Comparison of ENCODE assay signal across 19 cellular contexts in genomic region chr1:90502696-90503095, GRCh38.
A peak's percentile ranks its signal among the peaks of the same experiment; 100 is the strongest.
DNase-seq lines count a peak whose midpoint lies in the region; ATAC-seq, FAIRE-seq and TF ChIP-seq lines count a peak whose summit lies in the region.
"Had no signal": no experiment of that assay in that cellular context is flagged by ENCODE, and none has a peak within 500 bp of the region (broad histone marks: within the 10 kb centered on the region; RNA-seq: fewer than 3 reads in every experiment).

No MANE protein-coding gene starts in this region.

- no peak overlapping the region for H2BK5ac ChIP-seq in H1 (ENCODE audit: low read depth, low read length)

- CTCF ChIA-PET in H1 (lab: Charles Lee; ENCODE audit: partially characterized antibody): interaction anchor here (0.7 to 2.6 kb wide), 5 partner anchors 11 to 457 kb away, joined by 3 to 6 read pairs (median 3); no protein-coding TSS in a partner anchor

- H4K91ac ChIP-seq in H1 (replicated peaks; ENCODE audit: insufficient read length, low read length): no peak overlapping the region

- no peak for TF ChIP-seq EP300 in H1 (IDR thresholded peaks at IDR 0.05; ENCODE audit: borderline replicate concordance in 1 of 2, low read depth in 2 of 2, low read length in 2 of 2)

- no peak overlapping the region for H2AK5ac ChIP-seq in H1 (ENCODE audit: low read depth, low read length)

- no peak overlapping the region for H3K4me2 ChIP-seq in H1 (ENCODE audit: insufficient read depth in 1 of 2, low read depth in 2 of 2, low read length in 2 of 2)

- H3K9me3 ChIP-seq in H1 (ENCODE audit: insufficient read depth in 2 of 2, low read depth in 1 of 2, low read length in 1 of 2): no peaks in the 10 kb centered on the region
- H3K9me3 ChIP-seq in tibial artery: no peaks in the 10 kb centered on the region

- TF ChIP-seq CTCF in H1 (IDR thresholded peaks at IDR 0.05; ENCODE audit: control extremely low read depth in 1 of 3, insufficient read depth in 1 of 3, low read depth in 1 of 3, low read length in 3 of 3) (no peak), tibial artery (IDR thresholded peaks at IDR 0.05) (no peak)

- no peak for TF ChIP-seq POLR2A in H1 (IDR thresholded peaks at IDR 0.05; ENCODE audit: control extremely low read depth in 1 of 2, low read depth in 2 of 2, low read length in 2 of 2)

- H3K27ac ChIP-seq in H1 (ENCODE audit: low read depth, low read length) (no peak overlapping the region), tibial artery (no peak overlapping the region)
- H3K27ac ChIP-seq: 22Rv1, SK-N-MC had no signal

- H3K23ac ChIP-seq in H1 (ENCODE audit: insufficient read length): no peak overlapping the region

- H3K56ac ChIP-seq in H1 (replicated peaks; ENCODE audit: insufficient read length, low read depth, low read length): no peak overlapping the region

- no peak overlapping the region for H2BK20ac ChIP-seq in H1 (ENCODE audit: low read length)

- H3K27me3 ChIP-seq in H1 (replicated peaks in 1 of 4; ENCODE audit: control insufficient read depth in 3 of 4, extremely low read depth in 1 of 4, insufficient read depth in 3 of 4, low read length in 3 of 4) (no peaks in the 10 kb centered on the region), tibial artery (no peaks in the 10 kb centered on the region)

- H3K79me2 ChIP-seq in H1 (ENCODE audit: control insufficient read depth in 1 of 2, insufficient read depth in 2 of 2, low read length in 2 of 2): no peaks in the 10 kb centered on the region

- no peak overlapping the region for H4K5ac ChIP-seq in H1 (ENCODE audit: insufficient read length, low read depth, low read length)

- DNase-seq in DMS53 (lab: John Stamatoyannopoulos, UW) (peak; percentile 15), DMS53 treated with DMSO at 0.1 percent for 48 hours (lab: John Stamatoyannopoulos, UW; ENCODE audit: unreplicated experiment) (no peak), H1 (ENCODE audit: low read depth in 1 of 2, low spot score in 2 of 2) (no peak), kidney tubule cell (ENCODE audit: low spot score) (peak; percentile 9), renal cortical epithelial cell (ENCODE audit: low read depth) (peak; percentile 33), tibial artery (no peak), NCI-H2107 treated with DMSO at 0.1 percent for 48 hours (lab: John Stamatoyannopoulos, UW; ENCODE audit: unreplicated experiment) (no peak)
- DNase-seq: GDM1; KG1; MV-4-11; NCI-H187 treated with DMSO at 0.1 percent for 48 hours; NCI-H2171; NCI-H526 treated with DMSO at 0.1 percent for 48 hours; NK-92 treated with Interleukin-12 subunit alpha and Interleukin-12 subunit beta, amount 100 ng/mL, for 24 hours; SHP77 had no signal

- peak overlapping the region; percentile 6; the same call in 1 of the 2 replicates for H2BK12ac ChIP-seq in H1 (ENCODE audit: low read depth, low read length)

- intact Hi-C loops in tibial artery (cut with DNase I; ENCODE audit: low total_unique reads): no loop called here

- POLR2A ChIA-PET in H1 (lab: Charles Lee; ENCODE audit: partially characterized antibody): interaction anchor here (0.6 kb wide), 1 partner anchor 1866 kb away, joined by 3 read pairs; no protein-coding TSS in a partner anchor

- H3K4me1 ChIP-seq in H1 (replicated peaks in 1 of 4; ENCODE audit: control insufficient read depth in 3 of 4, insufficient read depth in 4 of 4, low read length in 3 of 4) (peaks cover 0 to 6% (median 3%) of the 10 kb centered on the region in 4 experiments; a peak in 3 of 7 replicates), tibial artery (no peaks in the 10 kb centered on the region)

- no peak overlapping the region for H3K14ac ChIP-seq in H1 (ENCODE audit: insufficient read length)

- TF ChIP-seq RAD21 in H1 (IDR thresholded peaks at IDR 0.05 in 1 of 2, conservative IDR thresholded peaks at IDR 0.05 in 1 of 2; ENCODE audit: low read depth in 2 of 2, low read length in 2 of 2): no peak

- H3K4me3 ChIP-seq in H1 (ENCODE audit: extremely low read depth in 1 of 4, insufficient read depth in 2 of 4, low read depth in 3 of 4, low read length in 4 of 4) (no peak overlapping the region), tibial artery (no peak overlapping the region)
- H3K4me3 ChIP-seq: SK-N-MC had no signal

- H3K23me2 ChIP-seq in H1 (ENCODE audit: low read depth, low read length): peaks cover 4% of the 10 kb centered on the region; the same call in 1 of the 2 replicates

- peak; percentile 70 for FAIRE-seq in H1 (lab: Jason Lieb, UNC)

- H2BK120ac ChIP-seq in H1 (replicated peaks; ENCODE audit: low read depth, low read length): no peak overlapping the region

- WGBS in H1 (ENCODE audit: extremely low coverage in 1 of 2, insufficient coverage in 1 of 2, insufficient read length in 1 of 2, insufficient replicate concordance in 2 of 2, low coverage in 1 of 2, low lambda C conversion rate in 2 of 2, missing lambda C conversion rate in 1 of 2), 2 experiments: 69% methylated on average over 1 of the region's 1 CpG; no CpG with 5 or more reads in 1 of the 2 experiments

- H2AFZ ChIP-seq in H1 (ENCODE audit: low read length): no peak overlapping the region

- no peaks in the 10 kb centered on the region for H3K79me1 ChIP-seq in H1 (ENCODE audit: low read depth, low read length)

- H4K8ac ChIP-seq in H1 (ENCODE audit: extremely low read depth, insufficient read depth, low read length): no peak overlapping the region

- H3K9ac ChIP-seq in H1 (replicated peaks in 1 of 4; ENCODE audit: extremely low read depth in 1 of 4, low read depth in 3 of 4, low read length in 3 of 4): no peak overlapping the region

- H4K20me1 ChIP-seq in H1 (replicated peaks in 1 of 2; ENCODE audit: control insufficient read depth in 1 of 2, insufficient read depth in 2 of 2, low read length in 2 of 2): no peaks in the 10 kb centered on the region

- no peak for ATAC-seq in HG02759 (IDR thresholded peaks at IDR 0.05; ENCODE audit: unreplicated experiment)
- ATAC-seq: HCT116 had no signal

- H3K4ac ChIP-seq in H1 (replicated peaks; ENCODE audit: insufficient read length, low read depth, low read length): no peak overlapping the region

- no peaks in the 10 kb centered on the region for H3K36me3 ChIP-seq in H1 (ENCODE audit: control insufficient read depth in 2 of 4, insufficient read depth in 4 of 4, low read length in 3 of 4)
- H3K36me3 ChIP-seq in tibial artery: no peaks in the 10 kb centered on the region

- H3K18ac ChIP-seq in H1 (ENCODE audit: extremely low read depth, low read length): no peak overlapping the region

- H2BK15ac ChIP-seq in H1 (ENCODE audit: low read length): no peak overlapping the region

TF ChIP-seq in H1, 55 proteins besides CTCF, POLR2A, EP300 and RAD21:
- no peak for TF ChIP-seq KDM5A (IDR thresholded peaks at IDR 0.05; ENCODE audit: low read length)
TF ChIP-seq in H1: peak in this region for 0.

Comparison
In these comparisons a context has a peak if more than half of its experiments do, and no peak if none do; other contexts are left out.
1. DNase-seq: peak in DMS53 (single experiment), kidney tubule cell (single experiment) and renal cortical epithelial cell (single experiment); none in DMS53 treated with DMSO at 0.1 percent for 48 hours (single experiment), H1 (0 of 2), tibial artery (0 of 2) and NCI-H2107 treated with DMSO at 0.1 percent for 48 hours (single experiment).